36 cellular contexts compared by ENCODE assay signal in the genomic region with DNA sequence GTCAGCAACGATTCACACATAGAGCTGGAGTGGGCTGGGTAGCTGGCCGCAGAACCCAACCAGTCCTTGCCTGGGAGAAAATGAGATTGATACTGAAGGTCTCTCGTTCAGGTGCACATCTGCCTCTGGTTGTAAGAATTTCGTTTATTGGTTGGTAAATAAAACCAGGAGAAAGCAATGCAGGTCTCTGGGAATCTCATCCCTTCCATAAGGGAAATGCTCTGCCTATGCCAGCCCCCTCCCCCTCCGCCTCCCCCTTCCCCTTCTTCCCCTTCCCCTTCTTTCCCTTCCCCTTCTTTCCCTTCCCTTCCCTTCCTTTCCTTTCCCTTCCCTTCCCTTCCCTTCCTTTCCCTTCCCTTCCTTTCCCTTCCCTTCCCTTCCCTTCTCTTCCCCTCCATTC.
"Had no signal": no experiment of that assay in that cellular context is flagged by ENCODE, and none has a peak within 500 bp of the region (broad histone marks: within the 10 kb centered on the region; RNA-seq: fewer than 3 reads in every experiment).

No MANE protein-coding gene starts in this region.

- H3K9me3 ChIP-seq: MG63 had no signal

- H3K9ac ChIP-seq: KMS-11 had no signal

- H3K27ac ChIP-seq: KMS-11 had no signal

- H3K36me3 ChIP-seq: MG63 had no signal

- H3K27me3 ChIP-seq: MG63 had no signal

- DNase-seq: Karpas-422, Kasumi-1, MG63, MM.1S, MV-4-11, NCI-H1048, NCI-H1092, NCI-H1092 treated with DMSO at 0.1 percent for 48 hours, NCI-H1105, NCI-H1105 treated with DMSO at 0.1 percent for 48 hours, NCI-H1417, NCI-H1417 treated with DMSO at 0.1 percent for 48 hours, NCI-H1436, NCI-H1436 treated with DMSO at 0.1 percent for 48 hours, NCI-H146, NCI-H1694, NCI-H1694 treated with DMSO at 0.1 percent for 48 hours, NCI-H187, NCI-H187 treated with DMSO at 0.1 percent for 48 hours, NCI-H1930, NCI-H2029, NCI-H2029 treated with DMSO at 0.1 percent for 48 hours, NCI-H2081, NCI-H2081 treated with DMSO at 0.1 percent for 48 hours, NCI-H2107, NCI-H2171, NCI-H2171 treated with DMSO at 0.1 percent for 48 hours, NCI-H2227 treated with DMSO at 0.1 percent for 48 hours, NCI-H226, NCI-H345, NCI-H446, NCI-H446 treated with DMSO at 0.1 percent for 48 hours, NCI-H510A, NCI-H510A treated with DMSO at 0.1 percent for 48 hours, NCI-H524 had no signal

- H3K4me3 ChIP-seq: MG63 had no signal

- H3K4me2 ChIP-seq: KMS-11 had no signal
